In genomic region chr1:176178316-176178715, GRCh38 we compare ENCODE assay signal across 16 cellular contexts. TPM values are rescaled to one million over a fixed set of nuclear protein-coding genes. Genes with fewer than 3 reads are reported as not detected.
DNase-seq lines count a peak whose midpoint lies in the region; ATAC-seq and TF ChIP-seq lines count a peak whose summit lies in the region.
"Had no signal": no experiment of that assay in that cellular context is flagged by ENCODE, and none has a peak within 500 bp of the region (broad histone marks: within the 10 kb centered on the region; RNA-seq: fewer than 3 reads in every experiment).

No MANE protein-coding gene starts in this region.

- no peak overlapping the region for H2BK15ac ChIP-seq in mesendoderm (replicated peaks; ENCODE audit: low read depth)

- H2AK5ac ChIP-seq in mesendoderm (ENCODE audit: low read length): no peak overlapping the region

- no peak overlapping the region for H3K4me2 ChIP-seq in mesendoderm (ENCODE audit: low read length)

- H3K23ac ChIP-seq in mesendoderm (ENCODE audit: low read length): no peak overlapping the region

- H4K5ac ChIP-seq in mesendoderm (ENCODE audit: low read length): no peak overlapping the region

- H2BK5ac ChIP-seq in mesendoderm (ENCODE audit: low read length): no peak overlapping the region

- H3K36me3 Mint-ChIP-seq in activated naive CD8-positive, alpha-beta T cell treated with anti-CD3 and anti-CD28 coated beads, Interleukin-2, amount 50 U/mL, for 24 hours (ENCODE audit: low read depth): peaks cover 57% of the 10 kb centered on the region
- H3K36me3 Mint-ChIP-seq in mesothelial cell of epicardium: peaks cover 19% of the 10 kb centered on the region

- no peak overlapping the region for H2BK120ac ChIP-seq in mesendoderm (ENCODE audit: low read depth, low read length)

- no CpG with 5 or more reads among the region's 5 CpGs for WGBS in mesendoderm (ENCODE audit: extremely low coverage, insufficient coverage, low lambda C conversion rate)

- TF ChIP-seq CTCF in mesothelial cell of epicardium (IDR thresholded peaks at IDR 0.05; ENCODE audit: unreplicated experiment): no peak

- H3K4me3 Mint-ChIP-seq in activated naive CD8-positive, alpha-beta T cell treated with anti-CD3 and anti-CD28 coated beads, Interleukin-2, amount 50 U/mL, for 24 hours: peak overlapping the region; percentile 50
- H3K4me3 Mint-ChIP-seq in mesothelial cell of epicardium: no peak overlapping the region
- H3K4me3 Mint-ChIP-seq: CD8-positive, alpha-beta T cell had no signal

- H3K4me1 ChIP-seq in mesendoderm (ENCODE audit: control insufficient read depth, low read depth, low read length): peaks cover 2% of the 10 kb centered on the region
- H3K4me1 ChIP-seq: tibial artery had no signal

- H3K9ac ChIP-seq in mesendoderm (ENCODE audit: low read length): no peak overlapping the region

- H3K79me2 ChIP-seq in mesendoderm (ENCODE audit: control insufficient read depth, insufficient read depth, low read length): peaks cover 3% of the 10 kb centered on the region

- ATAC-seq in activated naive CD8-positive, alpha-beta T cell treated with anti-CD3 and anti-CD28 coated beads, Interleukin-2, amount 50 U/mL, for 24 hours: peak; percentile 18
- ATAC-seq: CD8-positive, alpha-beta T cell; HCT116; PC-3 had no signal

- H3K27ac ChIP-seq in mesendoderm (ENCODE audit: low read depth, low read length): no peak overlapping the region
- H3K27ac ChIP-seq: tibial artery had no signal

- no peak overlapping the region for H3K4ac ChIP-seq in mesendoderm (ENCODE audit: low read depth, low read length)

- peaks cover 50% of the 10 kb centered on the region for H3K4me1 Mint-ChIP-seq in activated naive CD8-positive, alpha-beta T cell treated with anti-CD3 and anti-CD28 coated beads, Interleukin-2, amount 50 U/mL, for 24 hours
- H3K4me1 Mint-ChIP-seq in mesothelial cell of epicardium: peaks cover 2% of the 10 kb centered on the region

- H3K27ac Mint-ChIP-seq in activated naive CD8-positive, alpha-beta T cell treated with anti-CD3 and anti-CD28 coated beads, Interleukin-2, amount 50 U/mL, for 24 hours: peak overlapping the region; percentile 95
- no peak overlapping the region for H3K27ac Mint-ChIP-seq in mesothelial cell of epicardium

- no peaks in the 10 kb centered on the region for H3K27me3 ChIP-seq in mesendoderm (ENCODE audit: insufficient read depth, low read length, poor library complexity)
- H3K27me3 ChIP-seq: tibial artery had no signal

- H3K79me1 ChIP-seq in mesendoderm (ENCODE audit: low read length): peaks cover 4% of the 10 kb centered on the region

- no peak overlapping the region for H3K4me3 ChIP-seq in mesendoderm (ENCODE audit: low read length)
- H3K4me3 ChIP-seq: tibial artery had no signal

- TF ChIP-seq RAD21 in Ishikawa (IDR thresholded peaks at IDR 0.05; ENCODE audit: low read depth): no peak

- TF ChIP-seq EP300 in Ishikawa (IDR thresholded peaks at IDR 0.05; ENCODE audit: borderline replicate concordance): no peak

- peak; percentile 4 for DNase-seq in NCI-H146 (lab: John Stamatoyannopoulos, UW)
- DNase-seq in NCI-H146 treated with DMSO at 0.1 percent for 48 hours (lab: John Stamatoyannopoulos, UW; ENCODE audit: unreplicated experiment): no peak
- no peak for DNase-seq in activated naive CD8-positive, alpha-beta T cell treated with anti-CD3 and anti-CD28 coated beads, Interleukin-2, amount 50 U/mL, for 24 hours
- peak; percentile 21 for DNase-seq in mesendoderm
- DNase-seq in mesothelial cell of epicardium (ENCODE audit: low spot score in 2 of 2, unreplicated experiment in 2 of 2): no peak
- DNase-seq in activated effector memory CD4-positive, alpha-beta T cell treated with anti-CD3 and anti-CD28 coated beads, Interleukin-2, amount 50 U/mL, for 16 hours: no peak
- DNase-seq in mesenteric fat pad (ENCODE audit: low spot score): no peak
- DNase-seq: 8988T; amniotic stem cell; CD8-positive, alpha-beta T cell; foreskin fibroblast; NCI-H1092; PC-3; tibial artery had no signal

- H3K56ac ChIP-seq in mesendoderm (ENCODE audit: low read length): no peak overlapping the region

- H3K36me3 ChIP-seq in mesendoderm (ENCODE audit: control insufficient read depth, insufficient read depth, low read length): no peaks in the 10 kb centered on the region

- H3K18ac ChIP-seq in mesendoderm (ENCODE audit: low read length): no peak overlapping the region

- H3K27me3 Mint-ChIP-seq in activated naive CD8-positive, alpha-beta T cell treated with anti-CD3 and anti-CD28 coated beads, Interleukin-2, amount 50 U/mL, for 24 hours: no peaks in the 10 kb centered on the region
- no peaks in the 10 kb centered on the region for H3K27me3 Mint-ChIP-seq in mesothelial cell of epicardium (ENCODE audit: low read depth)

- no peak overlapping the region for H4K8ac ChIP-seq in mesendoderm (ENCODE audit: low read depth, low read length)

- no peaks in the 10 kb centered on the region for H3K9me3 Mint-ChIP-seq in activated naive CD8-positive, alpha-beta T cell treated with anti-CD3 and anti-CD28 coated beads, Interleukin-2, amount 50 U/mL, for 24 hours
- H3K9me3 Mint-ChIP-seq in mesothelial cell of epicardium: no peaks in the 10 kb centered on the region
- H3K9me3 Mint-ChIP-seq: CD8-positive, alpha-beta T cell had no signal

TF ChIP-seq in Ishikawa, 13 proteins besides CTCF, POLR2A, EP300 and RAD21:
- TF ChIP-seq CEBPB (IDR thresholded peaks at IDR 0.05) (0 out of 2 replicates have a peak, but pooled peaks have one; percentile 9), FOXM1 (IDR thresholded peaks at IDR 0.05; ENCODE audit: borderline replicate concordance, low read depth) (no peak), TCF12 (IDR thresholded peaks at IDR 0.05; ENCODE audit: low read depth) (no peak)

RNA-seq across cellular contexts. Expression of gene COP1, which starts 28.8 kb away (rescaled TPM):
- polyA plus RNA-seq in mesendoderm (2013, experiment 1 of 2): 25.8 TPM
- polyA plus RNA-seq in mesendoderm (2013, experiment 2 of 2): 24.7 TPM
- total RNA-seq in mesothelial cell of epicardium (45.0 to 47.9 TPM (median 45.5 TPM) in 3 replicates), mesenteric fat pad (41.4 TPM)

Comparison
In these comparisons a context has a peak if more than half of its experiments do, and no peak if none do; other contexts are left out.
1. DNase-seq: peak in NCI-H146 (single experiment) and mesendoderm (single experiment); none in NCI-H146 treated with DMSO at 0.1 percent for 48 hours (single experiment), activated naive CD8-positive, alpha-beta T cell treated with anti-CD3 and anti-CD28 coated beads, Interleukin-2, amount 50 U/mL, for 24 hours (single experiment), mesothelial cell of epicardium (0 of 2), activated effector memory CD4-positive, alpha-beta T cell treated with anti-CD3 and anti-CD28 coated beads, Interleukin-2, amount 50 U/mL, for 16 hours (single experiment) and mesenteric fat pad (single experiment).